In the genomic region with DNA sequence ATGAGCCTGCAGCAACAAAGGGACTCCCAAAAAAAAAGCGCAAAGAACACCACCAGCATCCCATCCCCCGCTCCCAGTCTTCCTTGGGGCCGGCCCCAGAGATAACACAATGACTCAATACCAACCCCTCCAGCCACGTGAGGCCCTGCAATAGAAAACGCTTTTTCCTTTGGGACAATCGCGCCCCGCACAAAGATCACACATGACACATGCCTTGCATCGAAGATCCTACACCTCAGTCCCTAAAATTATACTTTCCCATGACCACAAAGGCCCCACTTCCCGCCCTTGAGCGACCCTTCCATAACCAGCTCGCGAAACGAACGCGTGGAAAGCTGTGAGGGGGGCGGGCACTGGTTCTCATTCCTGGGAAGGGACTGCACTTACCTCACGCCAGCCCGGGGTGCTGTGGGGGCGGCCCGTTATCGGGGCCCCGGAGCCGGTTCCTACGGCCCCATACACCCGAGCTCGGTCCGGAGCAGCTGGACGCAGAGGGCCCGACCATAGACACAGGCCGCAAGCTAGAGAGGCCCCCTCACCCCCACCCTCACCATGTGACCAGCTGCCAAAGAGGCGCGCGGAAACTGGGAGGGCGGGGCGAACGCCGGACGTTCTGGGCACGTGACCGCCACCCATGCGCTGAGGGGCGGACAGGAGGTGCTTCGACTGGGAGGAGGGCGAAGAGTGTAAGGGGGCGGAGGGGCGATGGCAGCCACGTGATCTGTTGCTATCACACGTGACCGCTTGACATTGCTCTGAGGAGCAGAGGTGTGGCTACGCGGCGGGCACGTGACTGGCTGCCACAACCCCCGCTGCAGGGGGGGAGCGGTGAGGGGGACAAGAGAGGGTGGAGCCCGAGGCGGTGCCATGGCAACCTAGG, we compare ENCODE assay signal across 8 cellular contexts. TPM values are rescaled to one million over a fixed set of nuclear protein-coding genes. Genes with fewer than 3 reads are reported as not detected.
A peak's percentile ranks its signal among the peaks of the same experiment; 100 is the strongest.
DNase-seq lines count a peak whose midpoint lies in the region; ATAC-seq and TF ChIP-seq lines count a peak whose summit lies in the region.

A gene (minus strand): TSS at position 523 of the 880 bp plus-strand sequence. CDS start 593 bp downstream, outside the sequence.

- no peaks in the 10 kb centered on the region for H3K27me3 ChIP-seq in testis

- H3K27me3 Mint-ChIP-seq in activated naive CD8-positive, alpha-beta T cell: no peaks in the 10 kb centered on the region

- DNase-seq in GM10248 (ENCODE audit: extremely low spot score) (peak; percentile 97), NCI-H1105 (lab: John Stamatoyannopoulos, UW) (peak; percentile 98), SKM-1 treated with dmso at 0.1 percent for 144 hours (lab: John Stamatoyannopoulos, UW; ENCODE audit: unreplicated experiment) (peak; percentile 91), glomerular visceral epithelial cell (ENCODE audit: extremely low spot score) (peak; percentile 100), omental fat pad (ENCODE audit: low spot score) (peak; percentile 94), testis (peak; percentile 100)

- peaks cover 13% of the 10 kb centered on the region for H3K36me3 Mint-ChIP-seq in activated naive CD8-positive, alpha-beta T cell

- POLR2A ChIA-PET in GM10248 (lab: Yijun Ruan, JAX): no interaction called here

- peak; percentile 66 for ATAC-seq in HG02623 (IDR thresholded peaks at IDR 0.05; ENCODE audit: unreplicated experiment)
- ATAC-seq in omental fat pad (ENCODE audit: low FRiP score): peak; percentile 90

- TF ChIP-seq POLR2A in testis (IDR thresholded peaks at IDR 0.05): no peak

- H3K4me3 Mint-ChIP-seq in activated naive CD8-positive, alpha-beta T cell: peak within 1 kb of the TSS; percentile 99

- no peaks in the 10 kb centered on the region for H3K9me3 ChIP-seq in testis

- CTCF ChIA-PET in GM10248 (lab: Yijun Ruan, JAX): interaction anchor here (0.8 to 1.2 kb wide), 4 partner anchors 9 to 293 kb away, joined by 3 read pairs; a partner anchor contains a TSS

- intact Hi-C loops in testis (cut with DNase I; ENCODE audit: low total_unique reads): no loop called here

- H3K4me3 ChIP-seq in testis: peak within 1 kb of the TSS; percentile 70 to 80

- peak within 1 kb of the TSS; percentile 81 to 87 for H3K27ac ChIP-seq in testis

- peaks cover 56% of the 10 kb centered on the region for H3K4me1 Mint-ChIP-seq in activated naive CD8-positive, alpha-beta T cell (ENCODE audit: low read depth)

- whole genome bisulfite sequencing in testis, 2 donors: 0 to 1% methylated on average over 45 to 58 of the region's 58 CpGs

- no peak for TF ChIP-seq CTCF in GM10248 (IDR thresholded peaks at IDR 0.05; ENCODE audit: control extremely low read depth, extremely low read depth, low read depth, missing control alignments)
- no peak for TF ChIP-seq CTCF in omental fat pad (IDR thresholded peaks at IDR 0.05)
- no peak for TF ChIP-seq CTCF in testis (IDR thresholded peaks at IDR 0.05)

- H3K27ac Mint-ChIP-seq in activated naive CD8-positive, alpha-beta T cell: peak within 1 kb of the TSS; percentile 99

- H3K9me3 Mint-ChIP-seq in activated naive CD8-positive, alpha-beta T cell (ENCODE audit: low read depth): no peaks in the 10 kb centered on the region

- peaks cover 6% of the 10 kb centered on the region for H3K36me3 ChIP-seq in testis (ENCODE audit: low read depth, missing control alignments)

- peaks cover 27% of the 10 kb centered on the region for H3K4me1 ChIP-seq in testis

RNA-seq across cellular contexts. Expression of the gene that starts here (rescaled TPM):
- total RNA-seq in omental fat pad (10 to 100 TPM; 81.9 to 96.2 (median 89.0) TPM), testis (10 to 100 TPM; 47.0 to 73.5 TPM)
- polyA plus RNA-seq in testis (ENCODE audit: insufficient read depth, low read depth, low replicate concordance): 64.4 TPM

Comparison
In these comparisons a context has a peak if more than half of its experiments do, and no peak if none do; other contexts are left out.
1. Peak in every context shown above with its lines: DNase-seq, ATAC-seq, H3K4me3 ChIP-seq and H3K27ac ChIP-seq.